12 cellular contexts compared by ENCODE assay signal in genomic region chr18:42275138-42275535, GRCh38.
"Had no signal": no experiment of that assay in that cellular context is flagged by ENCODE, and none has a peak within 500 bp of the region (broad histone marks: within the 10 kb centered on the region; RNA-seq: fewer than 3 reads in every experiment).

No MANE protein-coding gene starts in this region.

- H3K4me3 ChIP-seq: ascending aorta, heart right ventricle, left ventricle myocardium inferior, skin epidermis, thyroid gland, vagina had no signal

- H3K36me3 ChIP-seq: ascending aorta, heart right ventricle, left ventricle myocardium inferior, neutrophil, thyroid gland, vagina had no signal

- H3K27ac Mint-ChIP-seq: activated CD8-positive, alpha-beta T cell treated with anti-CD3 and anti-CD28 coated beads, Interleukin-2, amount 10 ng/mL, durations not matched to agents 7 days and 5 days had no signal

- H3K27me3 ChIP-seq: ascending aorta, heart right ventricle, neutrophil, thyroid gland, vagina had no signal

- H3K4me1 ChIP-seq: ascending aorta, vagina had no signal

- H3K27ac ChIP-seq: ascending aorta, heart right ventricle, left ventricle myocardium inferior, neutrophil, skin epidermis, thyroid gland, vagina had no signal

- H3K4me3 Mint-ChIP-seq: activated CD8-positive, alpha-beta T cell treated with anti-CD3 and anti-CD28 coated beads, Interleukin-2, amount 10 ng/mL, durations not matched to agents 7 days and 5 days had no signal

- DNase-seq: activated CD4-positive, alpha-beta T cell treated with anti-CD3 and anti-CD28 coated beads for 48 hours; activated CD8-positive, alpha-beta memory T cell treated with anti-CD3 and anti-CD28 coated beads, Interleukin-2, amount 50 U/mL, for 48 hours; activated CD8-positive, alpha-beta T cell treated with anti-CD3 and anti-CD28 coated beads, Interleukin-2, amount 10 ng/mL, durations not matched to agents 7 days and 5 days; activated naive CD4-positive, alpha-beta T cell; heart right ventricle; left ventricle myocardium inferior; posterior cingulate gyrus had no signal
